14 cellular contexts compared by ENCODE assay signal in genomic region chr3:12622335-12622734, GRCh38. TPM values are rescaled to one million over a fixed set of nuclear protein-coding genes. Genes with fewer than 3 reads are reported as not detected.
DNase-seq lines count a peak whose midpoint lies in the region; FAIRE-seq and TF ChIP-seq lines count a peak whose summit lies in the region.
"Had no signal": no experiment of that assay in that cellular context is flagged by ENCODE, and none has a peak within 500 bp of the region (broad histone marks: within the 10 kb centered on the region; RNA-seq: fewer than 3 reads in every experiment).

No MANE protein-coding gene starts in this region.

- H2AFZ ChIP-seq in MM.1S (ENCODE audit: low read length): no peak overlapping the region
- H2AFZ ChIP-seq in astrocyte (ENCODE audit: low read depth, low read length): no peak overlapping the region

- H3K4me1 ChIP-seq in MM.1S (ENCODE audit: low read length) (peaks cover 50% of the 10 kb centered on the region), astrocyte (ENCODE audit: insufficient read depth, low read length) (no peaks in the 10 kb centered on the region), BE2C (no peaks in the 10 kb centered on the region)

- H3K27ac ChIP-seq in MM.1S (ENCODE audit: low read length) (peak overlapping the region; percentile 88), astrocyte (ENCODE audit: low read depth, low read length) (no peak overlapping the region)
- H3K27ac ChIP-seq: A549 had no signal

- no peak for FAIRE-seq in astrocyte (lab: Jason Lieb, UNC)
- FAIRE-seq: A549 had no signal

- H3K27me3 ChIP-seq in MM.1S (replicated peaks; ENCODE audit: insufficient read depth, low read length): no peaks in the 10 kb centered on the region
- no peaks in the 10 kb centered on the region for H3K27me3 ChIP-seq in astrocyte (ENCODE audit: insufficient read depth, low read length)
- H3K27me3 ChIP-seq in BE2C: no peaks in the 10 kb centered on the region
- H3K27me3 ChIP-seq: right lobe of liver had no signal

- H4K20me1 ChIP-seq in MM.1S (ENCODE audit: insufficient read depth, low read length) (no peaks in the 10 kb centered on the region; the same call in 1 of the 2 replicates), astrocyte (ENCODE audit: insufficient read depth, low read length) (peaks cover 82% of the 10 kb centered on the region)

- H3K79me2 ChIP-seq in MM.1S (ENCODE audit: low read length): peaks cover 94% of the 10 kb centered on the region
- peaks cover 91% of the 10 kb centered on the region for H3K79me2 ChIP-seq in astrocyte (ENCODE audit: insufficient read depth, low read length)

- H3K4me3 Mint-ChIP-seq in activated naive CD4-positive, alpha-beta T cell treated with anti-CD3 and anti-CD28 coated beads, Interleukin-2, amount 50 U/mL, for 24 hours: no peak overlapping the region
- H3K4me3 Mint-ChIP-seq in astrocyte (ENCODE audit: unreplicated experiment): peak overlapping the region; percentile 46

- peak overlapping the region; percentile 81 for H3K27ac Mint-ChIP-seq in activated naive CD4-positive, alpha-beta T cell treated with anti-CD3 and anti-CD28 coated beads, Interleukin-2, amount 50 U/mL, for 24 hours
- H3K27ac Mint-ChIP-seq in astrocyte (ENCODE audit: unreplicated experiment): peak overlapping the region; percentile 42

- peaks cover 55% of the 10 kb centered on the region for H3K4me1 Mint-ChIP-seq in activated naive CD4-positive, alpha-beta T cell treated with anti-CD3 and anti-CD28 coated beads, Interleukin-2, amount 50 U/mL, for 24 hours
- peaks cover 28% of the 10 kb centered on the region for H3K4me1 Mint-ChIP-seq in astrocyte (ENCODE audit: low read depth, unreplicated experiment)

- no peak for DNase-seq in activated naive CD4-positive, alpha-beta T cell treated with anti-CD3 and anti-CD28 coated beads, Interleukin-2, amount 50 U/mL, for 16 hours
- DNase-seq in MM.1S (peak; percentile 93), astrocyte (ENCODE audit: low read depth) (no peak), renal cortical epithelial cell (ENCODE audit: low read depth) (peak; percentile 22), BE2C (no peak), SHP77 (lab: John Stamatoyannopoulos, UW) (no peak), GM19240 (ENCODE audit: insufficient read length, low spot score) (no peak)
- DNase-seq: activated CD4-positive, alpha-beta T cell treated with anti-CD3 and anti-CD28 coated beads, Interleukin-2, amount 50 U/mL, for 1 hour; activated effector memory CD4-positive, alpha-beta T cell treated with anti-CD3 and anti-CD28 coated beads, Interleukin-2, amount 50 U/mL, for 16 hours; NCI-H1048; NCI-H2171; right lobe of liver had no signal

- H3K9ac ChIP-seq in MM.1S (ENCODE audit: low read length) (peak overlapping the region; percentile 58), astrocyte (ENCODE audit: low read length) (no peak overlapping the region)

- TF ChIP-seq CTCF in MM.1S (IDR thresholded peaks at IDR 0.05; ENCODE audit: low read length) (no peak), astrocyte (IDR thresholded peaks at IDR 0.05; ENCODE audit: insufficient read depth, low read depth, low read length) (no peak), BE2C (IDR thresholded peaks at IDR 0.05; ENCODE audit: low read depth, low read length) (no peak)

- no peaks in the 10 kb centered on the region for H3K9me3 Mint-ChIP-seq in activated naive CD4-positive, alpha-beta T cell treated with anti-CD3 and anti-CD28 coated beads, Interleukin-2, amount 50 U/mL, for 24 hours
- H3K9me3 Mint-ChIP-seq in astrocyte (ENCODE audit: unreplicated experiment): no peaks in the 10 kb centered on the region

- no peaks in the 10 kb centered on the region for H3K9me2 ChIP-seq in MM.1S (replicated peaks; ENCODE audit: insufficient read depth, low read length)

- H3K4me3 ChIP-seq in MM.1S (ENCODE audit: low read length) (peak overlapping the region; percentile 29), astrocyte (ENCODE audit: insufficient read depth, low read depth, low read length) (no peak overlapping the region), BE2C (ENCODE audit: low read depth, low read length) (no peak overlapping the region)
- H3K4me3 ChIP-seq: A549, right lobe of liver had no signal

- H3K36me3 ChIP-seq in MM.1S (replicated peaks; ENCODE audit: insufficient read depth, low read length): peaks cover 7% of the 10 kb centered on the region; the same call in 1 of the 2 replicates
- H3K36me3 ChIP-seq in astrocyte (ENCODE audit: insufficient read depth, low read length): peaks cover 3% of the 10 kb centered on the region
- H3K36me3 ChIP-seq in BE2C: peaks cover 3% of the 10 kb centered on the region; the same call in 1 of the 2 replicates

- peaks cover 3% of the 10 kb centered on the region for H3K36me3 Mint-ChIP-seq in activated naive CD4-positive, alpha-beta T cell treated with anti-CD3 and anti-CD28 coated beads, Interleukin-2, amount 50 U/mL, for 24 hours
- no peaks in the 10 kb centered on the region for H3K36me3 Mint-ChIP-seq in astrocyte (ENCODE audit: low read depth, unreplicated experiment)

- H3K27me3 Mint-ChIP-seq in activated naive CD4-positive, alpha-beta T cell treated with anti-CD3 and anti-CD28 coated beads, Interleukin-2, amount 50 U/mL, for 24 hours: no peaks in the 10 kb centered on the region
- H3K27me3 Mint-ChIP-seq in astrocyte (ENCODE audit: low read depth, unreplicated experiment): no peaks in the 10 kb centered on the region

- H3K9me3 ChIP-seq in MM.1S (replicated peaks; ENCODE audit: insufficient read depth, low read length) (no peaks in the 10 kb centered on the region), astrocyte (ENCODE audit: insufficient read depth, low read depth, low read length) (no peaks in the 10 kb centered on the region), BE2C (no peaks in the 10 kb centered on the region)
- H3K9me3 ChIP-seq: A549, right lobe of liver had no signal

- peaks cover 44% of the 10 kb centered on the region for H3F3A ChIP-seq in MM.1S (ENCODE audit: insufficient read depth, low read length)

- peak overlapping the region; percentile 87 for H3K4me2 ChIP-seq in MM.1S (ENCODE audit: low read depth, low read length)
- no peak overlapping the region for H3K4me2 ChIP-seq in astrocyte (ENCODE audit: low read length)
- H3K4me2 ChIP-seq: A549 had no signal

RNA-seq across cellular contexts. Expression of gene RAF1, which starts 41.6 kb away (rescaled TPM):
- total RNA-seq in astrocyte (74.4 and 80.9 TPM in 2 replicates), renal cortical epithelial cell (74.8 and 96.9 TPM in 2 replicates)
- 60.0 TPM for polyA plus RNA-seq in BE2C (2012; ENCODE audit: insufficient read depth, insufficient read length, low read depth)

Comparison
In these comparisons a context has a peak if more than half of its experiments do, and no peak if none do; other contexts are left out.
1. DNase-seq: peak in MM.1S (single experiment) and renal cortical epithelial cell (single experiment); none in activated naive CD4-positive, alpha-beta T cell treated with anti-CD3 and anti-CD28 coated beads, Interleukin-2, amount 50 U/mL, for 16 hours (single experiment), astrocyte (single experiment), BE2C (single experiment), SHP77 (0 of 2) and GM19240 (single experiment).